Comparison of ENCODE assay signal across 12 cellular contexts in genomic region chr15:87777054-87777498, GRCh38.
A peak's percentile ranks its signal among the peaks of the same experiment; 100 is the strongest.
DNase-seq lines count a peak whose midpoint lies in the region; ATAC-seq and TF ChIP-seq lines count a peak whose summit lies in the region.
"Had no signal": no experiment of that assay in that cellular context is flagged by ENCODE, and none has a peak within 500 bp of the region (broad histone marks: within the 10 kb centered on the region; RNA-seq: fewer than 3 reads in every experiment).

No MANE protein-coding gene starts in this region.

- H4K91ac ChIP-seq in IMR-90 (ENCODE audit: insufficient read depth, low read depth, low read length), result no peak overlapping the region

- no CpG with 5 or more reads among the region's 2 CpGs for WGBS in IMR-90 (ENCODE audit: extremely low coverage in 2 of 2, insufficient read length in 1 of 2), 2 experiments

- no peak overlapping the region for H2AFZ ChIP-seq in IMR-90 (replicated peaks; ENCODE audit: low read length, poor library complexity)

- no peaks in the 10 kb centered on the region for H3K79me1 ChIP-seq in IMR-90 (ENCODE audit: low read depth in 1 of 2, low read length in 2 of 2)

- in situ Hi-C loops in IMR-90 (cut with MboI; ENCODE audit: low sequenced_read_pairs), result no loop called here

- TF ChIP-seq CTCF in AG09319 (IDR thresholded peaks at IDR 0.05; ENCODE audit: low read depth, low read length) (no peak), IMR-90 (conservative IDR thresholded peaks at IDR 0.05; ENCODE audit: low read depth, low read length) (no peak), choroid plexus epithelial cell (conservative IDR thresholded peaks at IDR 0.05; ENCODE audit: low read depth, low read length) (no peak), nephron progenitor cell (IDR thresholded peaks at IDR 0.05) (no peak), colonic mucosa (IDR thresholded peaks at IDR 0.05) (no peak)

- no peak overlapping the region for H3K4me2 ChIP-seq in IMR-90 (ENCODE audit: low read depth, low read length)

- H3K14ac ChIP-seq in IMR-90 (replicated peaks; ENCODE audit: low read depth, low read length), result no peak overlapping the region

- CTCF ChIA-PET in IMR-90 (lab: Yijun Ruan, JAX), result no interaction called here

- intact Hi-C loops in IMR-90 (cut with micrococcal nuclease), result no loop called here
- intact Hi-C loops in colonic mucosa (cut with DNase I), result no loop called here

- peaks cover 11% of the 10 kb centered on the region; the same call in 1 of the 2 replicates for H3K27me3 ChIP-seq in IMR-90 (ENCODE audit: control insufficient read depth, insufficient read depth, low read length)
- no peaks in the 10 kb centered on the region for H3K27me3 ChIP-seq in colonic mucosa

- H3K23ac ChIP-seq in IMR-90 (ENCODE audit: low read depth, low read length), result no peak overlapping the region

- ATAC-seq in IMR-90 (ENCODE audit: low read depth) (peak; percentile 93), GM21717 (IDR thresholded peaks at IDR 0.05; ENCODE audit: unreplicated experiment) (no peak), HG03342 (IDR thresholded peaks at IDR 0.05; ENCODE audit: unreplicated experiment) (no peak)

- H3K9ac ChIP-seq in IMR-90 (ENCODE audit: low read depth, low read length), result no peak overlapping the region
- H3K9ac ChIP-seq in colonic mucosa (ENCODE audit: low read depth in 2 of 2, low read length in 2 of 2), result no peak overlapping the region

- TF ChIP-seq POLR2A in IMR-90 (IDR thresholded peaks at IDR 0.05; ENCODE audit: low read depth, low read length), result no peak

- no peak overlapping the region for H2BK120ac ChIP-seq in IMR-90 (ENCODE audit: low read depth, low read length)

- no peak overlapping the region for H3K18ac ChIP-seq in IMR-90 (ENCODE audit: low read depth, low read length)

- no peak overlapping the region for H2BK20ac ChIP-seq in IMR-90 (ENCODE audit: low read depth, low read length)

- no peak overlapping the region for H3K56ac ChIP-seq in IMR-90 (ENCODE audit: extremely low read depth, insufficient read depth, low read length)

- no peak overlapping the region for H2BK15ac ChIP-seq in IMR-90 (ENCODE audit: low read depth, low read length)

- peak; percentile 61 for DNase-seq in AG09319 (ENCODE audit: extremely low read depth, low read depth)
- DNase-seq in IMR-90, result peak; percentile 95
- DNase-seq in choroid plexus epithelial cell (ENCODE audit: low read depth), result peak; percentile 84
- peak; percentile 30 for DNase-seq in nephron progenitor cell
- no peak for DNase-seq in activated CD4-positive, alpha-beta T cell treated with anti-CD3 and anti-CD28 coated beads, Interleukin-2, amount 50 U/mL, for 48 hours
- no peak for DNase-seq in colonic mucosa
- DNase-seq: activated CD4-positive, alpha-beta T cell treated with anti-CD3 and anti-CD28 coated beads for 4 hours; activated naive CD4-positive, alpha-beta T cell treated with anti-CD3 and anti-CD28 coated beads, Interleukin-2, amount 10 ng/mL, durations not matched to agents 7 days and 5 days; kidney had no signal

- no peaks in the 10 kb centered on the region for H3K9me1 ChIP-seq in IMR-90 (ENCODE audit: insufficient read depth, low read length)

- peak; percentile 18; the same call in 1 of the 2 replicates for TF ChIP-seq RAD21 in IMR-90 (IDR thresholded peaks at IDR 0.05; ENCODE audit: low read length)

- dilution Hi-C loops in IMR-90 (cut with HindIII; ENCODE audit: low sequenced_read_pairs, unreplicated experiment), result no loop called here

- H3K4me1 Mint-ChIP-seq in nephron progenitor cell, result peaks cover 52% of the 10 kb centered on the region
- H3K4me1 Mint-ChIP-seq: activated naive CD4-positive, alpha-beta T cell treated with anti-CD3 and anti-CD28 coated beads, Interleukin-2, amount 10 ng/mL, durations not matched to agents 7 days and 5 days had no signal

- BruUV-seq in IMR-90 (replicated peaks; lab: Mats Ljungman, UMichigan), result no TSS peak

- no peak overlapping the region for H4K8ac ChIP-seq in IMR-90 (ENCODE audit: low read depth in 2 of 2, low read length in 2 of 2)

- no peak overlapping the region for H3K4me3 ChIP-seq in IMR-90 (ENCODE audit: insufficient read depth, low read depth, low read length)
- H3K4me3 ChIP-seq in choroid plexus epithelial cell (ENCODE audit: low read depth, low read length), result no peak overlapping the region
- no peak overlapping the region for H3K4me3 ChIP-seq in colonic mucosa
- H3K4me3 ChIP-seq: SK-N-MC had no signal

- no peak overlapping the region for H2AK5ac ChIP-seq in IMR-90 (ENCODE audit: low read depth, low read length)

- no peaks in the 10 kb centered on the region for H4K20me1 ChIP-seq in IMR-90 (ENCODE audit: insufficient read depth, low read length)

- no peak overlapping the region for H4K5ac ChIP-seq in IMR-90 (ENCODE audit: low read depth, low read length)

- H3K9me3 Mint-ChIP-seq in nephron progenitor cell, result peaks cover 12% of the 10 kb centered on the region

- peaks cover 1% of the 10 kb centered on the region for H3K36me3 Mint-ChIP-seq in nephron progenitor cell (ENCODE audit: low read depth)
- H3K36me3 Mint-ChIP-seq: activated naive CD4-positive, alpha-beta T cell treated with anti-CD3 and anti-CD28 coated beads, Interleukin-2, amount 10 ng/mL, durations not matched to agents 7 days and 5 days had no signal

- H3K9me3 ChIP-seq in IMR-90 (ENCODE audit: control insufficient read depth, insufficient read depth, low read length), result no peaks in the 10 kb centered on the region
- H3K9me3 ChIP-seq in colonic mucosa, result no peaks in the 10 kb centered on the region

- H3K4me3 Mint-ChIP-seq in nephron progenitor cell, result peak overlapping the region; percentile 28
- H3K4me3 Mint-ChIP-seq: activated naive CD4-positive, alpha-beta T cell treated with anti-CD3 and anti-CD28 coated beads, Interleukin-2, amount 10 ng/mL, durations not matched to agents 7 days and 5 days had no signal

- peak overlapping the region; percentile 57 for H3K27ac Mint-ChIP-seq in nephron progenitor cell
- H3K27ac Mint-ChIP-seq: activated naive CD4-positive, alpha-beta T cell treated with anti-CD3 and anti-CD28 coated beads, Interleukin-2, amount 10 ng/mL, durations not matched to agents 7 days and 5 days had no signal

- no peak overlapping the region for H3K27ac ChIP-seq in IMR-90 (ENCODE audit: insufficient read depth, low read length)
- H3K27ac ChIP-seq in colonic mucosa, result no peak overlapping the region
- H3K27ac ChIP-seq: SK-N-MC had no signal

- peaks cover 7% of the 10 kb centered on the region for H3K27me3 Mint-ChIP-seq in nephron progenitor cell (ENCODE audit: low read depth, poor library complexity)
- H3K27me3 Mint-ChIP-seq: activated naive CD4-positive, alpha-beta T cell treated with anti-CD3 and anti-CD28 coated beads, Interleukin-2, amount 10 ng/mL, durations not matched to agents 7 days and 5 days had no signal

- H2AK9ac ChIP-seq in IMR-90 (replicated peaks; ENCODE audit: low read depth, low read length, poor library complexity), result no peak overlapping the region

- POLR2A ChIA-PET in IMR-90 (lab: Charles Lee; ENCODE audit: unreplicated experiment), result interaction anchor here (1.6 kb wide), 1 partner anchor 13 kb away, joined by 4 read pairs; no protein-coding TSS in a partner anchor

- no peak overlapping the region for H3K4ac ChIP-seq in IMR-90 (ENCODE audit: low read depth, low read length)

- H3K4me1 ChIP-seq in IMR-90 (ENCODE audit: control insufficient read depth, insufficient read depth, low read length) (peaks cover 7% of the 10 kb centered on the region; the same call in 1 of the 2 replicates), colonic mucosa (no peaks in the 10 kb centered on the region)

- H3K36me3 ChIP-seq in IMR-90 (ENCODE audit: control insufficient read depth, insufficient read depth, low read length), result no peaks in the 10 kb centered on the region
- no peaks in the 10 kb centered on the region for H3K36me3 ChIP-seq in colonic mucosa

- no peak overlapping the region for H2BK5ac ChIP-seq in IMR-90 (ENCODE audit: low read depth, low read length, poor library complexity, severe bottlenecking)

TF ChIP-seq in IMR-90, 13 proteins besides CTCF, POLR2A, EP300 and RAD21:
- TF ChIP-seq MXI1 (IDR thresholded peaks at IDR 0.05; ENCODE audit: borderline replicate concordance, low read depth, low read length), result 0 out of 2 replicates have a peak, but pooled peaks have one; percentile 24
- peak; percentile 89 for TF ChIP-seq CEBPB (IDR thresholded peaks at IDR 0.05; ENCODE audit: low read depth, low read length)
- peak; percentile 42 for TF ChIP-seq BHLHE40 (IDR thresholded peaks at IDR 0.05; ENCODE audit: low read depth, low read length)
- TF ChIP-seq NFE2L2 (IDR thresholded peaks at IDR 0.05; ENCODE audit: low read depth, low read length), result no peak; the same call in 1 of the 2 replicates
- peak; percentile 52 for TF ChIP-seq RCOR1 (IDR thresholded peaks at IDR 0.05; ENCODE audit: insufficient replicate concordance, low read length)
- TF ChIP-seq FOS (IDR thresholded peaks at IDR 0.05; ENCODE audit: low read depth, low read length), result peak; percentile 59
- no peak for TF ChIP-seq MAZ (IDR thresholded peaks at IDR 0.05; ENCODE audit: borderline replicate concordance, low read depth, low read length)
- TF ChIP-seq MAFK (IDR thresholded peaks at IDR 0.05; ENCODE audit: low read depth, low read length), result 0 out of 2 replicates have a peak, but pooled peaks have one; percentile 1
- peak; percentile 64 for TF ChIP-seq USF2 (IDR thresholded peaks at IDR 0.05; ENCODE audit: low read depth, low read length)

Comparison
In these comparisons a context has a peak if more than half of its experiments do, and no peak if none do; other contexts are left out.
1. DNase-seq: peak in AG09319 (single experiment), IMR-90 (single experiment), choroid plexus epithelial cell (single experiment) and nephron progenitor cell (single experiment); none in activated CD4-positive, alpha-beta T cell treated with anti-CD3 and anti-CD28 coated beads, Interleukin-2, amount 50 U/mL, for 48 hours (0 of 2) and colonic mucosa (single experiment).